Comparison of ENCODE assay signal across 1 cellular context in the genomic region with DNA sequence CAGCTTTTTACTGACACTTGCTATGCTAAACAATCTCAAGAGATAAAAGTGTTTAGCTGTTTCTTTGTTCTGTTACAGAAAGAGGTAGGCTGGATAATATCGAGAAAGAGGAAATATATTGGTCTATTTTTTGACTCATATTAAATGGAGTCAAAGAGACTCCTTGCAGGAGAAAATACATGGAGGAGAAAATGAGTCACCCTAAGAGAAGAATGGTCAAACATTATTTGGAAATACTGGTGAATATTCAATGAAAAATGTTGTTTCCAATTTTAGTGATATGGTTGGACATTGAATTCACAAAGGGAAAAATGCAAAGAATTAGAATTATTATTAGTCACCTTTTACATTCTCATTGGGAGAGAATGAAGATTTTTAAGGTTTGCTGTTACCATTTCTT.
A peak's percentile ranks its signal among the peaks of the same experiment; 100 is the strongest.
TF ChIP-seq lines count a peak whose summit lies in the region.

No MANE protein-coding gene starts in this region.

TF ChIP-seq in IMR-90, 13 proteins besides CTCF, POLR2A, EP300 and RAD21:
- TF ChIP-seq FOS (IDR thresholded peaks at IDR 0.05; ENCODE audit: low read depth, low read length) (peak; percentile 55; the same call in 1 of the 2 replicates), MAFK (IDR thresholded peaks at IDR 0.05; ENCODE audit: low read depth, low read length) (no peak), CEBPB (IDR thresholded peaks at IDR 0.05; ENCODE audit: low read depth, low read length) (peak; percentile 53; the same call in 1 of the 2 replicates)
